In genomic region chr1:147539122-147539575, GRCh38 we compare ENCODE assay signal across 9 cellular contexts. TPM values are rescaled to one million over a fixed set of nuclear protein-coding genes. Genes with fewer than 3 reads are reported as not detected.
DNase-seq lines count a peak whose midpoint lies in the region; ATAC-seq and TF ChIP-seq lines count a peak whose summit lies in the region.
"Had no signal": no experiment of that assay in that cellular context is flagged by ENCODE, and none has a peak within 500 bp of the region (broad histone marks: within the 10 kb centered on the region; RNA-seq: fewer than 3 reads in every experiment).

No MANE protein-coding gene starts in this region.

- no peaks in the 10 kb centered on the region for H3K27me3 ChIP-seq in psoas muscle (ENCODE audit: insufficient read depth in 3 of 3, low read length in 2 of 3)

- no peaks in the 10 kb centered on the region for H3K9me3 Mint-ChIP-seq in glutamatergic neuron (ENCODE audit: unreplicated experiment)
- H3K9me3 Mint-ChIP-seq: memory B cell had no signal

- no peaks in the 10 kb centered on the region for H3K36me3 ChIP-seq in psoas muscle (ENCODE audit: insufficient read depth in 1 of 2, low read depth in 1 of 2)

- 64 to 68% (median 66%) methylated on average over 4 of the region's 4 CpGs for WGBS in psoas muscle, 3 donors

- no peaks in the 10 kb centered on the region for H3K36me3 Mint-ChIP-seq in glutamatergic neuron (ENCODE audit: unreplicated experiment)
- H3K36me3 Mint-ChIP-seq: memory B cell had no signal

- ATAC-seq in psoas muscle (peak; percentile 78 to 87 (median 84)), GM19351 (IDR thresholded peaks at IDR 0.05; ENCODE audit: unreplicated experiment) (no peak)

- H3K27ac Mint-ChIP-seq in glutamatergic neuron (ENCODE audit: unreplicated experiment): no peak overlapping the region
- H3K27ac Mint-ChIP-seq: memory B cell had no signal

- no peak overlapping the region for H3K4me3 Mint-ChIP-seq in glutamatergic neuron (ENCODE audit: unreplicated experiment)
- H3K4me3 Mint-ChIP-seq: memory B cell had no signal

- no peak for TF ChIP-seq CTCF in psoas muscle (IDR thresholded peaks at IDR 0.05)
- no peak for TF ChIP-seq CTCF in glutamatergic neuron (IDR thresholded peaks at IDR 0.05; ENCODE audit: partially characterized antibody, unreplicated experiment)

- H3K4me1 Mint-ChIP-seq in glutamatergic neuron (ENCODE audit: low read depth, unreplicated experiment): peaks cover 6% of the 10 kb centered on the region

- H3K9me3 ChIP-seq in psoas muscle: no peaks in the 10 kb centered on the region

- H3K27ac ChIP-seq in epithelial cell of prostate: no peak overlapping the region
- peak overlapping the region; percentile 84 for H3K27ac ChIP-seq in psoas muscle

- no peak overlapping the region for H3K4me3 ChIP-seq in psoas muscle

- intact Hi-C loops in psoas muscle (cut with DNase I): no loop called here

- H3K4me1 ChIP-seq in psoas muscle: peaks cover 46% of the 10 kb centered on the region

- DNase-seq in DMS79 (lab: John Stamatoyannopoulos, UW) (peak; percentile 47), NCI-H2196 treated with DMSO at 0.1 percent for 48 hours (lab: John Stamatoyannopoulos, UW; ENCODE audit: unreplicated experiment) (peak; percentile 34), epithelial cell of prostate (ENCODE audit: low read depth, low spot score) (peak; percentile 43), psoas muscle (no peak), glutamatergic neuron (no peak), NCI-H2081 treated with DMSO at 0.1 percent for 48 hours (lab: John Stamatoyannopoulos, UW) (no peak)
- DNase-seq in stimulated activated naive CD4-positive, alpha-beta T cell (lab: John Stamatoyannopoulos, UW): no peak

- no peaks in the 10 kb centered on the region for H3K27me3 Mint-ChIP-seq in glutamatergic neuron (ENCODE audit: unreplicated experiment)

RNA-seq across cellular contexts. Expression of gene BCL9, which starts 2.2 kb away (rescaled TPM):
- total RNA-seq in psoas muscle (10 to 100 TPM in 1 of 4 donors, 1 to 10 TPM in 3; 6.4 to 12.9 (median 8.9) TPM), glutamatergic neuron (ENCODE audit: unreplicated experiment) (36.7 TPM)
- 1 to 10 TPM; 2.0 to 3.0 (median 2.5) TPM for polyA plus RNA-seq in psoas muscle

Comparison
In these comparisons a context has a peak if more than half of its experiments do, and no peak if none do; other contexts are left out.
1. DNase-seq: peak in DMS79 (single experiment), NCI-H2196 treated with DMSO at 0.1 percent for 48 hours (single experiment) and epithelial cell of prostate (single experiment); none in psoas muscle (0 of 2), glutamatergic neuron (single experiment), stimulated activated naive CD4-positive, alpha-beta T cell (0 of 6) and NCI-H2081 treated with DMSO at 0.1 percent for 48 hours (single experiment).